Comparison of ENCODE assay signal across 3 cellular contexts in genomic region chr6:121403981-121404380, GRCh38.
"Had no signal": no experiment of that assay in that cellular context is flagged by ENCODE, and none has a peak within 500 bp of the region (broad histone marks: within the 10 kb centered on the region; RNA-seq: fewer than 3 reads in every experiment).

No MANE protein-coding gene starts in this region.

- DNase-seq: GDM1, GF-D8 had no signal

- H3K4me3 ChIP-seq: GM12878 had no signal
